8 cellular contexts compared by ENCODE assay signal in genomic region chr20:23629017-23629541, GRCh38. TPM values are rescaled to one million over a fixed set of nuclear protein-coding genes. Genes with fewer than 3 reads are reported as not detected.
DNase-seq lines count a peak whose midpoint lies in the region; ATAC-seq and TF ChIP-seq lines count a peak whose summit lies in the region.

No MANE protein-coding gene starts in this region.

- 62 to 72% methylated on average over 5 to 7 of the region's 7 CpGs for WGBS in body of pancreas, 2 donors
- WGBS in suprapubic skin = 55% methylated on average over 7 of the region's 7 CpGs

- H3K4me1 ChIP-seq in body of pancreas (no peaks in the 10 kb centered on the region), suprapubic skin (peaks cover 42% of the 10 kb centered on the region)

- no peak for TF ChIP-seq POLR2A in body of pancreas (IDR thresholded peaks at IDR 0.05)
- no peak for TF ChIP-seq POLR2A in suprapubic skin (IDR thresholded peaks at IDR 0.05)

- TF ChIP-seq EP300 in suprapubic skin (IDR thresholded peaks at IDR 0.05) = no peak

- no peak overlapping the region for H3K4me3 ChIP-seq in body of pancreas
- H3K4me3 ChIP-seq in suprapubic skin = no peak overlapping the region

- H3K27me3 ChIP-seq in body of pancreas = no peaks in the 10 kb centered on the region
- no peaks in the 10 kb centered on the region for H3K27me3 ChIP-seq in suprapubic skin

- H3K27ac ChIP-seq in body of pancreas (no peak overlapping the region), suprapubic skin (peak overlapping the region; percentile 71)

- H3K36me3 ChIP-seq in body of pancreas (replicated peaks in 1 of 2; ENCODE audit: insufficient read depth in 1 of 2, low read depth in 2 of 2) (peaks cover 0 to 3% of the 10 kb centered on the region in 2 donors), suprapubic skin (peaks cover 24% of the 10 kb centered on the region)

- H3K9me3 ChIP-seq in body of pancreas = no peaks in the 10 kb centered on the region
- H3K9me3 ChIP-seq in suprapubic skin = no peaks in the 10 kb centered on the region

- no peak for TF ChIP-seq CTCF in body of pancreas (IDR thresholded peaks at IDR 0.05)
- TF ChIP-seq CTCF in suprapubic skin (IDR thresholded peaks at IDR 0.05) = no peak

- intact Hi-C loops in body of pancreas (cut with DNase I) = no loop called here

- DNase-seq in HPDE6-E6E7 (ENCODE audit: extremely low spot score) (peak; percentile 95), body of pancreas (no peak), iPS-NIHi7 (ENCODE audit: extremely low spot score) (peak; percentile 55), suprapubic skin (ENCODE audit: low spot score in 2 of 2) (no peak), NCI-H510A treated with DMSO at 0.1 percent for 48 hours (lab: John Stamatoyannopoulos, UW) (no peak)
- no peak for DNase-seq in activated naive CD4-positive, alpha-beta T cell treated with Interleukin-2 at 50 U/mL for 16 hours

- ATAC-seq in body of pancreas = peak; percentile 39
- no peak for ATAC-seq in GM21786 (IDR thresholded peaks at IDR 0.05; ENCODE audit: unreplicated experiment)
- no peak for ATAC-seq in GM19035 (IDR thresholded peaks at IDR 0.05; ENCODE audit: unreplicated experiment)

RNA-seq across cellular contexts. Expression of gene CST3, which starts 8.7 kb away (rescaled TPM):
- total RNA-seq in body of pancreas = 100 to 1,000 TPM; 491 to 654 TPM
- total RNA-seq in suprapubic skin = 100 to 1,000 TPM; 258 to 476 (median 386) TPM

RNA-seq across cellular contexts. Expression of gene CST9, which starts 23.4 kb away (rescaled TPM):
- total RNA-seq in body of pancreas = 1 to 10 TPM in 1 of 2 donors, not detected in 1; 3.6 TPM
- not detected for total RNA-seq in suprapubic skin

RNA-seq across cellular contexts. Expression of gene CST4, which starts 59.8 kb away (rescaled TPM):
- total RNA-seq in body of pancreas (not detected), suprapubic skin (not detected)

Comparison
In these comparisons a context has a peak if more than half of its experiments do, and no peak if none do; other contexts are left out.
1. DNase-seq: peak in HPDE6-E6E7 (single experiment) and iPS-NIHi7 (single experiment); none in body of pancreas (0 of 4), suprapubic skin (0 of 2), NCI-H510A treated with DMSO at 0.1 percent for 48 hours (single experiment) and activated naive CD4-positive, alpha-beta T cell treated with Interleukin-2 at 50 U/mL for 16 hours (single experiment).